ENCODE assay signal across 8 cellular contexts in genomic region chr14:75126679-75127473, GRCh38. TPM values are rescaled to one million over a fixed set of nuclear protein-coding genes. Genes with fewer than 3 reads are reported as not detected.
A peak's percentile ranks its signal among the peaks of the same experiment; 100 is the strongest.
DNase-seq lines count a peak whose midpoint lies in the region; ATAC-seq and TF ChIP-seq lines count a peak whose summit lies in the region.

Gene NEK9 (minus strand): TSS chr14:75127048. CDS start chr14:75126921, 127 bp downstream.

- peak within 1 kb of the TSS; percentile 97 for H3K27ac Mint-ChIP-seq in activated naive CD8-positive, alpha-beta T cell treated with anti-CD3 and anti-CD28 coated beads, Interleukin-2, amount 10 ng/mL, durations not matched to agents 7 days and 5 days

- peak; percentile 84 for ATAC-seq in HG02623 (IDR thresholded peaks at IDR 0.05; ENCODE audit: unreplicated experiment)
- peak; percentile 93 for ATAC-seq in activated naive CD8-positive, alpha-beta T cell treated with anti-CD3 and anti-CD28 coated beads, Interleukin-2, amount 10 ng/mL, durations not matched to agents 7 days and 5 days (ENCODE audit: low read depth)
- ATAC-seq in Right ventricle myocardium inferior = peak; percentile 95

- H4K91ac ChIP-seq in trophoblast cell (ENCODE audit: low read depth, low read length) = peak within 1 kb of the TSS; percentile 93

- H3K36me3 ChIP-seq in SU-DHL-6 (ENCODE audit: low read length) (no peaks in the 10 kb centered on the region), trophoblast cell (ENCODE audit: control insufficient read depth in 1 of 2, insufficient read depth in 2 of 2, low read length in 2 of 2) (peaks cover 0 to 3% of the 10 kb centered on the region in 2 experiments), tibial nerve (peaks cover 0 to 17% (median 0%) of the 10 kb centered on the region in 3 donors)

- H3K4ac ChIP-seq in trophoblast cell (ENCODE audit: low read depth, low read length) = peak within 1 kb of the TSS; percentile 73

- H3K9me3 ChIP-seq in SU-DHL-6 (ENCODE audit: insufficient read depth, low read length) = no peaks in the 10 kb centered on the region
- no peaks in the 10 kb centered on the region for H3K9me3 ChIP-seq in trophoblast cell (ENCODE audit: insufficient read depth, low read depth, low read length)
- H3K9me3 ChIP-seq in tibial nerve = no peaks in the 10 kb centered on the region

- no peak within 1 kb of the TSS for H2BK12ac ChIP-seq in trophoblast cell (ENCODE audit: low read length)

- H3K9me2 ChIP-seq in SU-DHL-6 (replicated peaks; ENCODE audit: insufficient read depth, low read length) = no peaks in the 10 kb centered on the region

- H3K9me3 Mint-ChIP-seq in activated naive CD8-positive, alpha-beta T cell treated with anti-CD3 and anti-CD28 coated beads, Interleukin-2, amount 10 ng/mL, durations not matched to agents 7 days and 5 days = no peaks in the 10 kb centered on the region

- H3K4me2 ChIP-seq in SU-DHL-6 (ENCODE audit: low read depth, low read length, poor library complexity, severe bottlenecking) = peak within 1 kb of the TSS; percentile 90
- peak within 1 kb of the TSS; percentile 72 for H3K4me2 ChIP-seq in trophoblast cell (ENCODE audit: low read length)

- H3K4me3 ChIP-seq in GM08714 (ENCODE audit: low read length) (peak within 1 kb of the TSS; percentile 97), SU-DHL-6 (ENCODE audit: insufficient read depth, low read length, poor library complexity, severe bottlenecking) (peak within 1 kb of the TSS; percentile 92), trophoblast cell (ENCODE audit: low read depth, low read length) (peak within 1 kb of the TSS; percentile 85), tibial nerve (peak within 1 kb of the TSS; percentile 64 to 89 (median 74))

- intact Hi-C loops in Right ventricle myocardium inferior (cut with DNase I) = loop anchor here (5.0 kb wide), 2 partner anchors 110 to 355 kb away; no protein-coding TSS in a partner anchor

- no peaks in the 10 kb centered on the region for H3K27me3 ChIP-seq in SU-DHL-6 (ENCODE audit: low read length)
- H3K27me3 ChIP-seq in trophoblast cell (ENCODE audit: insufficient read depth, low read length) = no peaks in the 10 kb centered on the region
- H3K27me3 ChIP-seq in tibial nerve = no peaks in the 10 kb centered on the region

- peaks cover 9% of the 10 kb centered on the region for H3K79me1 ChIP-seq in trophoblast cell (ENCODE audit: low read length)

- no peak within 1 kb of the TSS for H3K23ac ChIP-seq in trophoblast cell (ENCODE audit: low read length)

- peak within 1 kb of the TSS; percentile 38 for H2AK5ac ChIP-seq in trophoblast cell (ENCODE audit: low read length)

- no peaks in the 10 kb centered on the region for H4K20me1 ChIP-seq in SU-DHL-6 (ENCODE audit: low read depth, low read length)

- H3K4me1 ChIP-seq in trophoblast cell (ENCODE audit: control insufficient read depth in 1 of 2, insufficient read depth in 2 of 2, low read length in 2 of 2) (peaks cover 0 to 4% of the 10 kb centered on the region in 2 experiments), tibial nerve (peaks cover 4 to 60% (median 17%) of the 10 kb centered on the region in 4 donors)

- H3K36me3 Mint-ChIP-seq in activated naive CD8-positive, alpha-beta T cell treated with anti-CD3 and anti-CD28 coated beads, Interleukin-2, amount 10 ng/mL, durations not matched to agents 7 days and 5 days = peaks cover 11% of the 10 kb centered on the region

- peak within 1 kb of the TSS; percentile 62 for H3K18ac ChIP-seq in trophoblast cell (ENCODE audit: low read length)

- no CpG with 5 or more reads among the region's 76 CpGs for WGBS in trophoblast cell (ENCODE audit: extremely low coverage, insufficient coverage, insufficient read length)
- WGBS in tibial nerve, 2 donors = 0% methylated on average over 55 to 66 of the region's 76 CpGs

- peak within 1 kb of the TSS; percentile 68 for H2BK5ac ChIP-seq in trophoblast cell (ENCODE audit: low read depth, low read length, poor library complexity)

- H3K4me1 Mint-ChIP-seq in activated naive CD8-positive, alpha-beta T cell treated with anti-CD3 and anti-CD28 coated beads, Interleukin-2, amount 10 ng/mL, durations not matched to agents 7 days and 5 days = peaks cover 34% of the 10 kb centered on the region

- no peak for TF ChIP-seq CTCF in SU-DHL-6 (IDR thresholded peaks at IDR 0.05; ENCODE audit: insufficient read depth, low read length, poor library complexity, severe bottlenecking)
- TF ChIP-seq CTCF in tibial nerve (IDR thresholded peaks at IDR 0.05) = peak in 2 of 5 experiments; percentile 15 to 30

- H4K12ac ChIP-seq in trophoblast cell (ENCODE audit: low read depth, low read length) = peak within 1 kb of the TSS; percentile 93

- POLR2A ChIA-PET in activated naive CD8-positive, alpha-beta T cell treated with anti-CD3 and anti-CD28 coated beads, Interleukin-2, amount 10 ng/mL, durations not matched to agents 7 days and 5 days (lab: Charles Lee) = interaction anchor here (0.5 to 2.5 kb wide), 26 partner anchors 9 to 1763 kb away, joined by 3 to 11 read pairs (median 4); partner anchors contain the start of gene ZC2HC1C

- peak; percentile 57 to 95 for TF ChIP-seq EP300 in tibial nerve (IDR thresholded peaks at IDR 0.05)

- H4K8ac ChIP-seq in trophoblast cell (ENCODE audit: low read depth, low read length) = peak within 1 kb of the TSS; percentile 100

- peaks cover 15% of the 10 kb centered on the region for H3F3A ChIP-seq in SU-DHL-6 (ENCODE audit: insufficient read depth)

- no peaks in the 10 kb centered on the region for H3K27me3 Mint-ChIP-seq in activated naive CD8-positive, alpha-beta T cell treated with anti-CD3 and anti-CD28 coated beads, Interleukin-2, amount 10 ng/mL, durations not matched to agents 7 days and 5 days

- peak within 1 kb of the TSS; percentile 95 for H3K4me3 Mint-ChIP-seq in activated naive CD8-positive, alpha-beta T cell treated with anti-CD3 and anti-CD28 coated beads, Interleukin-2, amount 10 ng/mL, durations not matched to agents 7 days and 5 days

- peak within 1 kb of the TSS; percentile 95 for H3K9ac ChIP-seq in SU-DHL-6 (ENCODE audit: low read length)
- peak within 1 kb of the TSS; percentile 86 for H3K9ac ChIP-seq in trophoblast cell (ENCODE audit: low read length)

- H2AFZ ChIP-seq in SU-DHL-6 (ENCODE audit: low read depth, low read length, severe bottlenecking) (peak within 1 kb of the TSS; percentile 97), trophoblast cell (ENCODE audit: insufficient read depth, low read length, poor library complexity) (peak within 1 kb of the TSS; percentile 86)

- H2BK120ac ChIP-seq in trophoblast cell (ENCODE audit: insufficient read depth, low read length, poor library complexity) = peak within 1 kb of the TSS; percentile 81

- H3K79me2 ChIP-seq in SU-DHL-6 (ENCODE audit: insufficient read depth, low read length) (peaks cover 25% of the 10 kb centered on the region), trophoblast cell (ENCODE audit: control insufficient read depth, insufficient read depth, low read length, poor library complexity) (peaks cover 7% of the 10 kb centered on the region)

- peak; percentile 76 to 80 for TF ChIP-seq POLR2A in tibial nerve (IDR thresholded peaks at IDR 0.05)

- H3K14ac ChIP-seq in trophoblast cell (ENCODE audit: low read length) = peak within 1 kb of the TSS; percentile 94

- peak within 1 kb of the TSS; percentile 66 for H3K27ac ChIP-seq in SU-DHL-6 (ENCODE audit: low read depth, low read length)
- H3K27ac ChIP-seq in trophoblast cell (ENCODE audit: low read depth, low read length) = peak within 1 kb of the TSS; percentile 57
- H3K27ac ChIP-seq in tibial nerve = peak within 1 kb of the TSS; percentile 82 to 95 (median 92)

- DNase-seq in NCI-H1105 treated with DMSO at 0.1 percent for 48 hours (lab: John Stamatoyannopoulos, UW) = peak; percentile 86
- DNase-seq in activated naive CD8-positive, alpha-beta T cell treated with anti-CD3 and anti-CD28 coated beads, Interleukin-2, amount 10 ng/mL, durations not matched to agents 7 days and 5 days = peak; percentile 90
- DNase-seq in Right ventricle myocardium inferior (ENCODE audit: missing footprints) = peak; percentile 93
- peak; percentile 79 to 90 for DNase-seq in trophoblast cell
- DNase-seq in tibial nerve (ENCODE audit: low spot score in 2 of 2) = peak; percentile 77 to 91

RNA-seq across cellular contexts. Expression of gene NEK9, which starts in this region (rescaled TPM):
- total RNA-seq in activated naive CD8-positive, alpha-beta T cell treated with anti-CD3 and anti-CD28 coated beads, Interleukin-2, amount 10 ng/mL, durations not matched to agents 7 days and 5 days = 100 to 1,000 TPM in 1 of 2 experiments, 10 to 100 TPM in 1; 95.2 to 104 TPM
- total RNA-seq in Right ventricle myocardium inferior (102 TPM), tibial nerve (100 to 1,000 TPM in 2 of 4 donors, 10 to 100 TPM in 2; 76.1 to 109 (median 94.4) TPM)
- 16.5 and 17.4 TPM in 2 replicates for polyA plus RNA-seq in trophoblast cell (2013)

Comparison
In these comparisons a context has a peak if more than half of its experiments do, and no peak if none do; other contexts are left out.
1. Peak in every context shown above with its lines: DNase-seq, ATAC-seq, H3K4me3 ChIP-seq and H3K27ac ChIP-seq.